ENCODE assay signal across 26 cellular contexts in the genomic region with DNA sequence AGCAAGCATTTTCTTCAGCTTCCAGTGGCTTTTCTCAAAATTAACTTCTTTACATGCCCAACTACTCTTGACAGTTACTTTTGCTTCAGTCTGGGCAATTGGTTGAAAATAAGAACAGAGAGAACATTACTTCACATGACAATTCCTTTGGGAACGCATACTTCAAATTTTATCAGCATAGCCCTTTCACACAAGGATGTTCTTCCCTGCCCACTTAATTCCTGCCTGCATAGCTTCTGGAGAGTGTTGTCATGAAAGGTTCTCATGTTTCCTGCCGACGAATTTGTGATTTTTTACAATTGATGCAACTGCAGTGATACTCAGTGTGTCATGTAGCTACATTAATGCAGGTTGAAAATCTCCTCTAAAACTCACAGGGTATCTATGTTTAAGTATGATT. TPM values are rescaled to one million over a fixed set of nuclear protein-coding genes. Genes with fewer than 3 reads are reported as not detected.
DNase-seq lines count a peak whose midpoint lies in the region; ATAC-seq and TF ChIP-seq lines count a peak whose summit lies in the region.
"Had no signal": no experiment of that assay in that cellular context is flagged by ENCODE, and none has a peak within 500 bp of the region (broad histone marks: within the 10 kb centered on the region; RNA-seq: fewer than 3 reads in every experiment).

No MANE protein-coding gene starts in this region.

- H3K27me3 ChIP-seq in sigmoid colon (peaks cover 0 to 18% (median 0%) of the 10 kb centered on the region in 3 donors), esophagus muscularis mucosa (peaks cover 0 to 44% (median 0%) of the 10 kb centered on the region in 4 donors)
- H3K27me3 ChIP-seq: ascending aorta, BLaER1, colonic mucosa had no signal

- no peak for TF ChIP-seq CTCF in AG10803 (conservative IDR thresholded peaks at IDR 0.05; ENCODE audit: low read length)
- TF ChIP-seq CTCF in VCaP (conservative IDR thresholded peaks at IDR 0.05), result no peak
- no peak for TF ChIP-seq CTCF in fibroblast of pulmonary artery (IDR thresholded peaks at IDR 0.05; ENCODE audit: low read length, missing control alignments)
- TF ChIP-seq CTCF in osteocyte (IDR thresholded peaks at IDR 0.05), result no peak
- no peak for TF ChIP-seq CTCF in sigmoid colon (IDR thresholded peaks at IDR 0.05)
- TF ChIP-seq CTCF in esophagus muscularis mucosa (IDR thresholded peaks at IDR 0.05), result no peak

- no peak overlapping the region for H3K4me3 Mint-ChIP-seq in osteocyte (ENCODE audit: unreplicated experiment)
- H3K4me3 Mint-ChIP-seq: activated CD8-positive, alpha-beta T cell treated with anti-CD3 and anti-CD28 coated beads, Interleukin-2, amount 10 ng/mL, durations not matched to agents 7 days and 5 days; activated naive CD4-positive, alpha-beta T cell treated with anti-CD3 and anti-CD28 coated beads for 36 hours; naive thymus-derived CD8-positive, alpha-beta T cell had no signal

- peak overlapping the region; percentile 72 for H3K27ac Mint-ChIP-seq in osteocyte (ENCODE audit: unreplicated experiment)
- H3K27ac Mint-ChIP-seq: activated CD8-positive, alpha-beta T cell treated with anti-CD3 and anti-CD28 coated beads, Interleukin-2, amount 10 ng/mL, durations not matched to agents 7 days and 5 days; activated naive CD4-positive, alpha-beta T cell treated with anti-CD3 and anti-CD28 coated beads for 36 hours; naive thymus-derived CD8-positive, alpha-beta T cell had no signal

- intact Hi-C loops in sigmoid colon (cut with DNase I), result no loop called here
- intact Hi-C loops in esophagus muscularis mucosa (cut with DNase I), result no loop called here

- H3K4me1 ChIP-seq in sigmoid colon (no peaks in the 10 kb centered on the region), esophagus muscularis mucosa (no peaks in the 10 kb centered on the region)
- H3K4me1 ChIP-seq: ascending aorta, BLaER1, colonic mucosa, gastrocnemius medialis, HAP-1, tibial artery had no signal

- no peaks in the 10 kb centered on the region for H3K27me3 Mint-ChIP-seq in osteocyte (ENCODE audit: unreplicated experiment)

- no peak overlapping the region for H3K4me3 ChIP-seq in AG10803 (ENCODE audit: low read length)
- H3K4me3 ChIP-seq in fibroblast of pulmonary artery (replicated peaks; ENCODE audit: low read depth, low read length), result no peak overlapping the region
- no peak overlapping the region for H3K4me3 ChIP-seq in sigmoid colon
- H3K4me3 ChIP-seq in esophagus muscularis mucosa, result no peak overlapping the region
- H3K4me3 ChIP-seq: ascending aorta, BLaER1, colonic mucosa, gastrocnemius medialis, HAP-1, tibial artery had no signal

- DNase-seq in AG10803 (ENCODE audit: low read depth), result peak; percentile 98
- DNase-seq in fibroblast of pulmonary artery (ENCODE audit: low read depth), result peak; percentile 62
- no peak for DNase-seq in osteocyte (ENCODE audit: extremely low spot score, unreplicated experiment)
- no peak for DNase-seq in activated CD4-positive, CD25-positive, alpha-beta regulatory T cell treated with anti-CD3 and anti-CD28 coated beads, Interleukin-2, amount 50 U/mL, for 72 hours
- no peak for DNase-seq in sigmoid colon
- DNase-seq in esophagus muscularis mucosa (ENCODE audit: extremely low spot score), result no peak
- DNase-seq: activated CD8-positive, alpha-beta T cell treated with anti-CD3 and anti-CD28 coated beads, Interleukin-2, amount 10 ng/mL, durations not matched to agents 7 days and 5 days; activated naive CD4-positive, alpha-beta T cell treated with anti-CD3 and anti-CD28 coated beads for 36 hours; activated T-cell treated with anti-CD3 and anti-CD28 coated beads, Interleukin-2, amount 50 U/mL, for 1 hour; colonic mucosa; gastrocnemius medialis; Kasumi-1; mammary epithelial cell; naive thymus-derived CD8-positive, alpha-beta T cell; NCI-H1048; small intestine; stimulated activated CD4-positive, alpha-beta T cell treated with anti-CD3 and anti-CD28 coated beads, Interleukin-2, amount 100 ng/mL, for 48 hours; stimulated activated naive CD8-positive, alpha-beta T cell treated with anti-CD3 and anti-CD28 coated beads, Interleukin-15, Interleukin-2, amounts not matched to agents 100 U/mL and 50 U/mL, for 24 hours; T-helper 9 cell; tibial artery had no signal

- no peak for ATAC-seq in HG03139 (IDR thresholded peaks at IDR 0.05; ENCODE audit: unreplicated experiment)
- ATAC-seq: activated CD8-positive, alpha-beta T cell treated with anti-CD3 and anti-CD28 coated beads, Interleukin-2, amount 10 ng/mL, durations not matched to agents 7 days and 5 days; gastrocnemius medialis; naive thymus-derived CD8-positive, alpha-beta T cell; SK-N-SH treated with all-trans-retinoic acid at 6 μM for 48 hours; stimulated activated naive CD8-positive, alpha-beta T cell treated with anti-CD3 and anti-CD28 coated beads, Interleukin-15, Interleukin-2, amounts not matched to agents 100 U/mL and 50 U/mL, for 24 hours had no signal

- no peaks in the 10 kb centered on the region for H3K36me3 ChIP-seq in sigmoid colon
- peaks cover 0 to 93% (median 0%) of the 10 kb centered on the region in 4 donors for H3K36me3 ChIP-seq in esophagus muscularis mucosa
- H3K36me3 ChIP-seq: ascending aorta, BLaER1, gastrocnemius medialis had no signal

- H3K27ac ChIP-seq in VCaP (peak overlapping the region; percentile 55), sigmoid colon (no peak overlapping the region), esophagus muscularis mucosa (replicated peaks in 1 of 4) (no peak overlapping the region)
- H3K27ac ChIP-seq: ascending aorta, BLaER1, colonic mucosa, gastrocnemius medialis, tibial artery had no signal

- WGBS in sigmoid colon, 2 donors, result 63 to 75% methylated on average over 3 of the region's 3 CpGs
- 55% methylated on average over 3 of the region's 3 CpGs for WGBS in esophagus muscularis mucosa

- TF ChIP-seq POLR2A in sigmoid colon (IDR thresholded peaks at IDR 0.05) (no peak), esophagus muscularis mucosa (IDR thresholded peaks at IDR 0.05; ENCODE audit: low read depth) (no peak)

- peaks cover 23% of the 10 kb centered on the region for H3K4me1 Mint-ChIP-seq in osteocyte (ENCODE audit: unreplicated experiment)
- H3K4me1 Mint-ChIP-seq: naive thymus-derived CD8-positive, alpha-beta T cell had no signal

- H3K9me3 ChIP-seq in sigmoid colon (no peaks in the 10 kb centered on the region), esophagus muscularis mucosa (no peaks in the 10 kb centered on the region)
- H3K9me3 ChIP-seq: ascending aorta, BLaER1, colonic mucosa, gastrocnemius medialis, HAP-1, tibial artery had no signal

- peaks cover 78% of the 10 kb centered on the region for H3K36me3 Mint-ChIP-seq in osteocyte (ENCODE audit: unreplicated experiment)

- TF ChIP-seq EP300 in sigmoid colon (IDR thresholded peaks at IDR 0.05) (no peak), esophagus muscularis mucosa (IDR thresholded peaks at IDR 0.05) (no peak)

- H3K9me3 Mint-ChIP-seq in osteocyte (ENCODE audit: unreplicated experiment), result no peaks in the 10 kb centered on the region
- H3K9me3 Mint-ChIP-seq: activated naive CD4-positive, alpha-beta T cell treated with anti-CD3 and anti-CD28 coated beads for 36 hours; naive thymus-derived CD8-positive, alpha-beta T cell had no signal

RNA-seq across cellular contexts. Expression of a gene that starts 22.0 kb away (rescaled TPM):
- total RNA-seq in osteocyte (12.1 and 14.3 TPM in 2 replicates), sigmoid colon (10 to 100 TPM; 12.5 to 18.6 (median 17.4) TPM), esophagus muscularis mucosa (10 to 100 TPM in 1 of 4 donors, 1 to 10 TPM in 3; 8.9 to 17.0 (median 9.5) TPM)
- 1 to 10 TPM; 7.8 to 8.7 (median 8.1) TPM for polyA plus RNA-seq in sigmoid colon

RNA-seq across cellular contexts. Expression of a gene that starts 26.6 kb away (rescaled TPM):
- total RNA-seq in osteocyte (124 and 135 TPM in 2 replicates), sigmoid colon (1 to 10 TPM; 4.2 to 5.0 (median 5.0) TPM), esophagus muscularis mucosa (1 to 10 TPM; 2.1 to 9.4 (median 5.9) TPM)
- 10 to 100 TPM; 39.0 to 61.3 (median 42.4) TPM for polyA plus RNA-seq in sigmoid colon
- polyA plus RNA-seq: naive thymus-derived CD8-positive, alpha-beta T cell had no signal

Comparison
In these comparisons a context has a peak if more than half of its experiments do, and no peak if none do; other contexts are left out.
1. DNase-seq: peak in AG10803 (single experiment) and fibroblast of pulmonary artery (single experiment); none in osteocyte (single experiment), activated CD4-positive, CD25-positive, alpha-beta regulatory T cell treated with anti-CD3 and anti-CD28 coated beads, Interleukin-2, amount 50 U/mL, for 72 hours (single experiment), sigmoid colon (single experiment) and esophagus muscularis mucosa (single experiment).
2. RNA of a gene that starts 26.6 kb away (total RNA-seq): 124 to 135 TPM in osteocyte; 2.1 to 9.4 TPM in esophagus muscularis mucosa and 4.2 to 5.0 TPM in sigmoid colon; every median in the first group is over 10 times any median in the second.